ENCODE assay signal across 1 cellular context in genomic region chr5:142769793-142770649, GRCh38.
TF ChIP-seq lines count a peak whose summit lies in the region.

A gene with protein sequence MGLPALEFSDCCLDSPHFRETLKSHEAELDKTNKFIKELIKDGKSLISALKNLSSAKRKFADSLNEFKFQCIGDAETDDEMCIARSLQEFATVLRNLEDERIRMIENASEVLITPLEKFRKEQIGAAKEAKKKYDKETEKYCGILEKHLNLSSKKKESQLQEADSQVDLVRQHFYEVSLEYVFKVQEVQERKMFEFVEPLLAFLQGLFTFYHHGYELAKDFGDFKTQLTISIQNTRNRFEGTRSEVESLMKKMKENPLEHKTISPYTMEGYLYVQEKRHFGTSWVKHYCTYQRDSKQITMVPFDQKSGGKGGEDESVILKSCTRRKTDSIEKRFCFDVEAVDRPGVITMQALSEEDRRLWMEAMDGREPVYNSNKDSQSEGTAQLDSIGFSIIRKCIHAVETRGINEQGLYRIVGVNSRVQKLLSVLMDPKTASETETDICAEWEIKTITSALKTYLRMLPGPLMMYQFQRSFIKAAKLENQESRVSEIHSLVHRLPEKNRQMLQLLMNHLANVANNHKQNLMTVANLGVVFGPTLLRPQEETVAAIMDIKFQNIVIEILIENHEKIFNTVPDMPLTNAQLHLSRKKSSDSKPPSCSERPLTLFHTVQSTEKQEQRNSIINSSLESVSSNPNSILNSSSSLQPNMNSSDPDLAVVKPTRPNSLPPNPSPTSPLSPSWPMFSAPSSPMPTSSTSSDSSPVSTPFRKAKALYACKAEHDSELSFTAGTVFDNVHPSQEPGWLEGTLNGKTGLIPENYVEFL (plus strand): TSS chr5:142770377. CDS start chr5:142770762, 385 bp downstream.

TF ChIP-seq in HepG2, 621 proteins besides CTCF, POLR2A, EP300 and RAD21 (continued from another document and continues in another):
- no peak for TF ChIP-seq FOXP1 (IDR thresholded peaks at IDR 0.05)
- no peak for TF ChIP-seq FOXP1 (CRISPR knock-in tag; IDR thresholded peaks at IDR 0.05)
- peak; percentile 67; the same call in 1 of the 2 replicates for TF ChIP-seq MIER3 (CRISPR knock-in tag; IDR thresholded peaks at IDR 0.05; ENCODE audit: borderline replicate concordance)
- no peak for TF ChIP-seq SIX1 (CRISPR knock-in tag; IDR thresholded peaks at IDR 0.05; ENCODE audit: borderline replicate concordance)
- TF ChIP-seq SP5 (CRISPR knock-in tag; IDR thresholded peaks at IDR 0.05; ENCODE audit: borderline replicate concordance, low read depth): no peak; the same call in 1 of the 2 replicates
- TF ChIP-seq ZNF614 (CRISPR knock-in tag; IDR thresholded peaks at IDR 0.05; ENCODE audit: borderline replicate concordance): no peak
- 0 out of 2 replicates have a peak, but pooled peaks have one; percentile 14 for TF ChIP-seq FOXO1 (CRISPR knock-in tag; IDR thresholded peaks at IDR 0.05)
- no peak for TF ChIP-seq ZNF460 (CRISPR knock-in tag; IDR thresholded peaks at IDR 0.05; ENCODE audit: borderline replicate concordance)
- peak; percentile 64; the same call in 1 of the 2 replicates for TF ChIP-seq DR1 (CRISPR knock-in tag; IDR thresholded peaks at IDR 0.05)
- peak; percentile 12; the same call in 1 of the 2 replicates for TF ChIP-seq ZHX2 (IDR thresholded peaks at IDR 0.05; ENCODE audit: low read depth)
- no peak for TF ChIP-seq ZHX2 (CRISPR knock-in tag; IDR thresholded peaks at IDR 0.05; ENCODE audit: borderline replicate concordance)
- no peak for TF ChIP-seq ZNF12 (CRISPR knock-in tag; IDR thresholded peaks at IDR 0.05)
- no peak for TF ChIP-seq NCOR1 (IDR thresholded peaks at IDR 0.05; ENCODE audit: borderline replicate concordance, low read length)
- no peak for TF ChIP-seq HMG20B (CRISPR knock-in tag; conservative IDR thresholded peaks at IDR 0.05)
- no peak for TF ChIP-seq ZNF850 (CRISPR knock-in tag; conservative IDR thresholded peaks at IDR 0.05)
- TF ChIP-seq ETV5 (CRISPR knock-in tag; IDR thresholded peaks at IDR 0.05; ENCODE audit: borderline replicate concordance): peak; percentile 8; the same call in 1 of the 2 replicates
- TF ChIP-seq SMYD3 (CRISPR knock-in tag; IDR thresholded peaks at IDR 0.05): no peak
- TF ChIP-seq SSRP1 (CRISPR knock-in tag; IDR thresholded peaks at IDR 0.05): no peak
- TF ChIP-seq, protein P1, sequence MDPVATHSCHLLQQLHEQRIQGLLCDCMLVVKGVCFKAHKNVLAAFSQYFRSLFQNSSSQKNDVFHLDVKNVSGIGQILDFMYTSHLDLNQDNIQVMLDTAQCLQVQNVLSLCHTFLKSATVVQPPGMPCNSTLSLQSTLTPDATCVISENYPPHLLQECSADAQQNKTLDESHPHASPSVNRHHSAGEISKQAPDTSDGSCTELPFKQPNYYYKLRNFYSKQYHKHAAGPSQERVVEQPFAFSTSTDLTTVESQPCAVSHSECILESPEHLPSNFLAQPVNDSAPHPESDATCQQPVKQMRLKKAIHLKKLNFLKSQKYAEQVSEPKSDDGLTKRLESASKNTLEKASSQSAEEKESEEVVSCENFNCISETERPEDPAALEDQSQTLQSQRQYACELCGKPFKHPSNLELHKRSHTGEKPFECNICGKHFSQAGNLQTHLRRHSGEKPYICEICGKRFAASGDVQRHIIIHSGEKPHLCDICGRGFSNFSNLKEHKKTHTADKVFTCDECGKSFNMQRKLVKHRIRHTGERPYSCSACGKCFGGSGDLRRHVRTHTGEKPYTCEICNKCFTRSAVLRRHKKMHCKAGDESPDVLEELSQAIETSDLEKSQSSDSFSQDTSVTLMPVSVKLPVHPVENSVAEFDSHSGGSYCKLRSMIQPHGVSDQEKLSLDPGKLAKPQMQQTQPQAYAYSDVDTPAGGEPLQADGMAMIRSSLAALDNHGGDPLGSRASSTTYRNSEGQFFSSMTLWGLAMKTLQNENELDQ (CRISPR knock-in tag; IDR thresholded peaks at IDR 0.05; ENCODE audit: borderline replicate concordance): no peak
- TF ChIP-seq NFE2L1 (CRISPR knock-in tag; IDR thresholded peaks at IDR 0.05; ENCODE audit: borderline replicate concordance): no peak
- no peak for TF ChIP-seq ZBTB38 (CRISPR knock-in tag; IDR thresholded peaks at IDR 0.05)
- TF ChIP-seq ZNF510 (CRISPR knock-in tag; IDR thresholded peaks at IDR 0.05; ENCODE audit: low read depth): no peak
- TF ChIP-seq SMAD1 (CRISPR knock-in tag; IDR thresholded peaks at IDR 0.05; ENCODE audit: borderline replicate concordance, low read depth): no peak
- TF ChIP-seq EED (CRISPR knock-in tag; IDR thresholded peaks at IDR 0.05): no peak
- TF ChIP-seq ATF4 (CRISPR knock-in tag; IDR thresholded peaks at IDR 0.05): no peak
- peak; percentile 24; the same call in 1 of the 2 replicates for TF ChIP-seq HIVEP1 (CRISPR knock-in tag; IDR thresholded peaks at IDR 0.05)
- no peak; the same call in 1 of the 2 replicates for TF ChIP-seq ZNF816 (CRISPR knock-in tag; IDR thresholded peaks at IDR 0.05; ENCODE audit: borderline replicate concordance)
- no peak for TF ChIP-seq EHMT2 (IDR thresholded peaks at IDR 0.05; ENCODE audit: borderline replicate concordance, low read depth, low read length)
- TF ChIP-seq, protein P2, sequence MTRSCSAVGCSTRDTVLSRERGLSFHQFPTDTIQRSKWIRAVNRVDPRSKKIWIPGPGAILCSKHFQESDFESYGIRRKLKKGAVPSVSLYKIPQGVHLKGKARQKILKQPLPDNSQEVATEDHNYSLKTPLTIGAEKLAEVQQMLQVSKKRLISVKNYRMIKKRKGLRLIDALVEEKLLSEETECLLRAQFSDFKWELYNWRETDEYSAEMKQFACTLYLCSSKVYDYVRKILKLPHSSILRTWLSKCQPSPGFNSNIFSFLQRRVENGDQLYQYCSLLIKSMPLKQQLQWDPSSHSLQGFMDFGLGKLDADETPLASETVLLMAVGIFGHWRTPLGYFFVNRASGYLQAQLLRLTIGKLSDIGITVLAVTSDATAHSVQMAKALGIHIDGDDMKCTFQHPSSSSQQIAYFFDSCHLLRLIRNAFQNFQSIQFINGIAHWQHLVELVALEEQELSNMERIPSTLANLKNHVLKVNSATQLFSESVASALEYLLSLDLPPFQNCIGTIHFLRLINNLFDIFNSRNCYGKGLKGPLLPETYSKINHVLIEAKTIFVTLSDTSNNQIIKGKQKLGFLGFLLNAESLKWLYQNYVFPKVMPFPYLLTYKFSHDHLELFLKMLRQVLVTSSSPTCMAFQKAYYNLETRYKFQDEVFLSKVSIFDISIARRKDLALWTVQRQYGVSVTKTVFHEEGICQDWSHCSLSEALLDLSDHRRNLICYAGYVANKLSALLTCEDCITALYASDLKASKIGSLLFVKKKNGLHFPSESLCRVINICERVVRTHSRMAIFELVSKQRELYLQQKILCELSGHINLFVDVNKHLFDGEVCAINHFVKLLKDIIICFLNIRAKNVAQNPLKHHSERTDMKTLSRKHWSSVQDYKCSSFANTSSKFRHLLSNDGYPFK (CRISPR knock-in tag; IDR thresholded peaks at IDR 0.05; ENCODE audit: borderline replicate concordance): peak; percentile 21; the same call in 1 of the 2 replicates
- TF ChIP-seq, protein P3, sequence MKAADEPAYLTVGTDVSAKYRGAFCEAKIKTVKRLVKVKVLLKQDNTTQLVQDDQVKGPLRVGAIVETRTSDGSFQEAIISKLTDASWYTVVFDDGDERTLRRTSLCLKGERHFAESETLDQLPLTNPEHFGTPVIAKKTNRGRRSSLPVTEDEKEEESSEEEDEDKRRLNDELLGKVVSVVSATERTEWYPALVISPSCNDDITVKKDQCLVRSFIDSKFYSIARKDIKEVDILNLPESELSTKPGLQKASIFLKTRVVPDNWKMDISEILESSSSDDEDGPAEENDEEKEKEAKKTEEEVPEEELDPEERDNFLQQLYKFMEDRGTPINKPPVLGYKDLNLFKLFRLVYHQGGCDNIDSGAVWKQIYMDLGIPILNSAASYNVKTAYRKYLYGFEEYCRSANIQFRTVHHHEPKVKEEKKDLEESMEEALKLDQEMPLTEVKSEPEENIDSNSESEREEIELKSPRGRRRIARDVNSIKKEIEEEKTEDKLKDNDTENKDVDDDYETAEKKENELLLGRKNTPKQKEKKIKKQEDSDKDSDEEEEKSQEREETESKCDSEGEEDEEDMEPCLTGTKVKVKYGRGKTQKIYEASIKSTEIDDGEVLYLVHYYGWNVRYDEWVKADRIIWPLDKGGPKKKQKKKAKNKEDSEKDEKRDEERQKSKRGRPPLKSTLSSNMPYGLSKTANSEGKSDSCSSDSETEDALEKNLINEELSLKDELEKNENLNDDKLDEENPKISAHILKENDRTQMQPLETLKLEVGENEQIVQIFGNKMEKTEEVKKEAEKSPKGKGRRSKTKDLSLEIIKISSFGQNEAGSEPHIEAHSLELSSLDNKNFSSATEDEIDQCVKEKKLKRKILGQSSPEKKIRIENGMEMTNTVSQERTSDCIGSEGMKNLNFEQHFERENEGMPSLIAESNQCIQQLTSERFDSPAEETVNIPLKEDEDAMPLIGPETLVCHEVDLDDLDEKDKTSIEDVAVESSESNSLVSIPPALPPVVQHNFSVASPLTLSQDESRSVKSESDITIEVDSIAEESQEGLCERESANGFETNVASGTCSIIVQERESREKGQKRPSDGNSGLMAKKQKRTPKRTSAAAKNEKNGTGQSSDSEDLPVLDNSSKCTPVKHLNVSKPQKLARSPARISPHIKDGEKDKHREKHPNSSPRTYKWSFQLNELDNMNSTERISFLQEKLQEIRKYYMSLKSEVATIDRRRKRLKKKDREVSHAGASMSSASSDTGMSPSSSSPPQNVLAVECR (CRISPR knock-in tag; IDR thresholded peaks at IDR 0.05; ENCODE audit: borderline replicate concordance): peak; percentile 60; the same call in 1 of the 2 replicates
- no peak for TF ChIP-seq MTF2 (CRISPR knock-in tag; IDR thresholded peaks at IDR 0.05; ENCODE audit: borderline replicate concordance)
- no peak for TF ChIP-seq PBX3 (CRISPR knock-in tag; IDR thresholded peaks at IDR 0.05; ENCODE audit: borderline replicate concordance)
